1 cellular context compared by ENCODE assay signal in the genomic region with DNA sequence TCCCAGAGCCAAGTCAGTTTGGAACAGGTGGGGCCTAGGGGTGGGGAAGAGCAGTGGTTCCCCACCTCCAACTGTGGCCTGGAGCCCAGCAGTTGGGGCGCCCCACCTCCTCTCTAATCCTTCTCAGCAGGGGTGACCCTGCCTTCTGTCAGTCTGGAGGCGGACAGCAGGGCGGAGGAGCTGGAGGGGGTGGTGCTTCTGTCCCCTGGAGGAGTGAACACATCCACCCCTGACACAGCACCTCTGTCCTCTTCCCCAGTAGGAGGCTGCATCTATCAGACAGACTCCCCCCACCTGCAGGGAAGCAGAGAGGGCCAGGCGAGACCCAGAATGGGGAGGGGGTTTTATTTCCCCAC.
TF ChIP-seq lines count a peak whose summit lies in the region.

No MANE protein-coding gene starts in this region.

TF ChIP-seq in HCT116, 20 proteins besides CTCF, POLR2A, EP300 and RAD21 (continued from another document):
- no peak for TF ChIP-seq EGR1 (IDR thresholded peaks at IDR 0.05; ENCODE audit: low read depth)
- TF ChIP-seq ATF3 (IDR thresholded peaks at IDR 0.05), result no peak
TF ChIP-seq in HCT116: peak in this region for 0.
